ENCODE assay signal across 27 cellular contexts in genomic region chr2:240861547-240861946, GRCh38. TPM values are rescaled to one million over a fixed set of nuclear protein-coding genes. Genes with fewer than 3 reads are reported as not detected.
"Had no signal": no experiment of that assay in that cellular context is flagged by ENCODE, and none has a peak within 500 bp of the region (broad histone marks: within the 10 kb centered on the region; RNA-seq: fewer than 3 reads in every experiment).

No MANE protein-coding gene starts in this region.

- H3K36me3 ChIP-seq: heart left ventricle, left ventricle myocardium inferior, pancreas, prostate gland, sigmoid colon, spleen, suprapubic skin, thoracic aorta, tibial artery, upper lobe of left lung had no signal

- H3K4me1 ChIP-seq: heart left ventricle, left ventricle myocardium inferior, prostate gland, sigmoid colon, spleen, suprapubic skin, tibial artery, upper lobe of left lung had no signal

- H3K27ac ChIP-seq: heart left ventricle, left ventricle myocardium inferior, pancreas, prostate gland, sigmoid colon, spleen, suprapubic skin, thoracic aorta, tibial artery, upper lobe of left lung had no signal

- H3K4me3 ChIP-seq: heart left ventricle, left ventricle myocardium inferior, lung, mucosa of descending colon, pancreas, prostate gland, sigmoid colon, spleen, suprapubic skin, thoracic aorta, tibial artery, upper lobe of left lung had no signal

- H3K27me3 ChIP-seq: heart left ventricle, pancreas, sigmoid colon, suprapubic skin, upper lobe of left lung had no signal

- DNase-seq: heart left ventricle; hypothalamus; immature natural killer cell; kidney; left colon; left ventricle myocardium inferior; midbrain; mucosa of descending colon; naive thymus-derived CD4-positive, alpha-beta T cell; pancreas; posterior cingulate gyrus; retina; right cardiac atrium; sigmoid colon; small intestine; spleen; stimulated activated CD4-positive, alpha-beta T cell treated with anti-CD3 and anti-CD28 coated beads, Interleukin-4, amount 100 ng/mL, for 24 hours; stimulated activated naive CD4-positive, alpha-beta T cell; tibial artery; upper lobe of left lung had no signal

- H3K9me3 ChIP-seq: heart left ventricle, left ventricle myocardium inferior, mucosa of descending colon, pancreas, prostate gland, sigmoid colon, spleen, suprapubic skin, thoracic aorta, tibial artery, upper lobe of left lung had no signal

- ATAC-seq: heart left ventricle; left colon; mucosa of descending colon; naive thymus-derived CD4-positive, alpha-beta T cell; natural killer cell treated with Interleukin-12 subunit alpha and Interleukin-12 subunit beta and Interleukin-15 and Interleukin-18, amount 100 ng/mL, for 72 hours; pancreas; right cardiac atrium; stimulated activated effector memory CD8-positive, alpha-beta T cell treated with anti-CD3 and anti-CD28 coated beads, Interleukin-12 subunit alpha, Interleukin-12 subunit beta, amount 100 ng/mL, for 72 hours had no signal

RNA-seq across cellular contexts. Expression of gene AGXT, which starts 7.1 kb away (rescaled TPM):
- polyA plus RNA-seq: immature natural killer cell; naive thymus-derived CD4-positive, alpha-beta T cell; neural cell had no signal

RNA-seq across cellular contexts. Expression of gene MAB21L4, which starts 34.4 kb away (rescaled TPM):
- polyA plus RNA-seq: immature natural killer cell; naive thymus-derived CD4-positive, alpha-beta T cell; neural cell; right cardiac atrium had no signal

RNA-seq across cellular contexts. Expression of gene KIF1A, which starts 41.5 kb away (rescaled TPM):
- polyA plus RNA-seq: immature natural killer cell; naive thymus-derived CD4-positive, alpha-beta T cell had no signal

RNA-seq across cellular contexts. Expression of gene CROCC2, which starts 44.6 kb away (rescaled TPM):
- polyA plus RNA-seq: heart left ventricle; immature natural killer cell; naive thymus-derived CD4-positive, alpha-beta T cell; right cardiac atrium had no signal
